In the genomic region with DNA sequence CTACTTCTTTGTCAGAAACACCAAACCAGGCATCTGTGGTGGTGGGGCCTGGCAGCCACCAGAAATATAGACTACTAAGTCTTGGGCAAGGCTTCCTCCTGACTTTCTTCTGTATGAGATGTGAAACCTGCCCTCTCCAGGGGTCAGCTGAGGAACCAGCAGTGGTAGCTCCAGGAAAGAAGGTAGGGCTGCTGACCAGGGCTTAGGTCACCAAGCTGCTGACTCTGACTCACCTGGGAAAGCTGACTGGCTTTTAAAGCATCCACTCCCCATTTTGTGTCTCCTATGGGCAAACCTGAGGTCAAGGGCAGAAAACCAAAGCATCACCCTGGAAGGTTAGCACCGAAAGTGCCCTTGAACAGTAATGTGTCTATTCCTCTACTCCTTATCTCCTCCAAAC, we compare ENCODE assay signal across 1 cellular context.
TF ChIP-seq lines count a peak whose summit lies in the region.

No MANE protein-coding gene starts in this region.

TF ChIP-seq in K562, 482 proteins besides CTCF, POLR2A, EP300 and RAD21:
- TF ChIP-seq, protein P1, sequence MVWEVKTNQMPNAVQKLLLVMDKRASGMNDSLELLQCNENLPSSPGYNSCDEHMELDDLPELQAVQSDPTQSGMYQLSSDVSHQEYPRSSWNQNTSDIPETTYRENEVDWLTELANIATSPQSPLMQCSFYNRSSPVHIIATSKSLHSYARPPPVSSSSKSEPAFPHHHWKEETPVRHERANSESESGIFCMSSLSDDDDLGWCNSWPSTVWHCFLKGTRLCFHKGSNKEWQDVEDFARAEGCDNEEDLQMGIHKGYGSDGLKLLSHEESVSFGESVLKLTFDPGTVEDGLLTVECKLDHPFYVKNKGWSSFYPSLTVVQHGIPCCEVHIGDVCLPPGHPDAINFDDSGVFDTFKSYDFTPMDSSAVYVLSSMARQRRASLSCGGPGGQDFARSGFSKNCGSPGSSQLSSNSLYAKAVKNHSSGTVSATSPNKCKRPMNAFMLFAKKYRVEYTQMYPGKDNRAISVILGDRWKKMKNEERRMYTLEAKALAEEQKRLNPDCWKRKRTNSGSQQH (CRISPR knock-in tag; IDR thresholded peaks at IDR 0.05), result no peak
- TF ChIP-seq, protein P2, sequence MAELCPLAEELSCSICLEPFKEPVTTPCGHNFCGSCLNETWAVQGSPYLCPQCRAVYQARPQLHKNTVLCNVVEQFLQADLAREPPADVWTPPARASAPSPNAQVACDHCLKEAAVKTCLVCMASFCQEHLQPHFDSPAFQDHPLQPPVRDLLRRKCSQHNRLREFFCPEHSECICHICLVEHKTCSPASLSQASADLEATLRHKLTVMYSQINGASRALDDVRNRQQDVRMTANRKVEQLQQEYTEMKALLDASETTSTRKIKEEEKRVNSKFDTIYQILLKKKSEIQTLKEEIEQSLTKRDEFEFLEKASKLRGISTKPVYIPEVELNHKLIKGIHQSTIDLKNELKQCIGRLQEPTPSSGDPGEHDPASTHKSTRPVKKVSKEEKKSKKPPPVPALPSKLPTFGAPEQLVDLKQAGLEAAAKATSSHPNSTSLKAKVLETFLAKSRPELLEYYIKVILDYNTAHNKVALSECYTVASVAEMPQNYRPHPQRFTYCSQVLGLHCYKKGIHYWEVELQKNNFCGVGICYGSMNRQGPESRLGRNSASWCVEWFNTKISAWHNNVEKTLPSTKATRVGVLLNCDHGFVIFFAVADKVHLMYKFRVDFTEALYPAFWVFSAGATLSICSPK (IDR thresholded peaks at IDR 0.05; ENCODE audit: borderline replicate concordance), result no peak
- TF ChIP-seq ZNF217 (CRISPR knock-in tag; IDR thresholded peaks at IDR 0.05), result no peak
- TF ChIP-seq, protein P3, sequence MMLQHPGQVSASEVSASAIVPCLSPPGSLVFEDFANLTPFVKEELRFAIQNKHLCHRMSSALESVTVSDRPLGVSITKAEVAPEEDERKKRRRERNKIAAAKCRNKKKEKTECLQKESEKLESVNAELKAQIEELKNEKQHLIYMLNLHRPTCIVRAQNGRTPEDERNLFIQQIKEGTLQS (IDR thresholded peaks at IDR 0.05), result peak; percentile 17; the same call in 1 of the 2 replicates
- TF ChIP-seq, protein P3 (CRISPR knock-in tag; conservative IDR thresholded peaks at IDR 0.05), result no peak
- TF ChIP-seq, protein P4, sequence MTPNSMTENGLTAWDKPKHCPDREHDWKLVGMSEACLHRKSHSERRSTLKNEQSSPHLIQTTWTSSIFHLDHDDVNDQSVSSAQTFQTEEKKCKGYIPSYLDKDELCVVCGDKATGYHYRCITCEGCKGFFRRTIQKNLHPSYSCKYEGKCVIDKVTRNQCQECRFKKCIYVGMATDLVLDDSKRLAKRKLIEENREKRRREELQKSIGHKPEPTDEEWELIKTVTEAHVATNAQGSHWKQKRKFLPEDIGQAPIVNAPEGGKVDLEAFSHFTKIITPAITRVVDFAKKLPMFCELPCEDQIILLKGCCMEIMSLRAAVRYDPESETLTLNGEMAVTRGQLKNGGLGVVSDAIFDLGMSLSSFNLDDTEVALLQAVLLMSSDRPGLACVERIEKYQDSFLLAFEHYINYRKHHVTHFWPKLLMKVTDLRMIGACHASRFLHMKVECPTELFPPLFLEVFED (CRISPR knock-in tag; conservative IDR thresholded peaks at IDR 0.05), result no peak
- TF ChIP-seq FOSL1 (tag; conservative IDR thresholded peaks at IDR 0.05), result peak; percentile 50; the same call in 1 of the 2 replicates
- no peak for TF ChIP-seq SAP30 (IDR thresholded peaks at IDR 0.05; ENCODE audit: borderline replicate concordance, insufficient read depth, low read depth, low read length, poor library complexity, severe bottlenecking)
